ENCODE assay signal across 16 cellular contexts in genomic region chr7:110592557-110592956, GRCh38.
DNase-seq lines count a peak whose midpoint lies in the region; ATAC-seq, FAIRE-seq and TF ChIP-seq lines count a peak whose summit lies in the region.
"Had no signal": no experiment of that assay in that cellular context is flagged by ENCODE, and none has a peak within 500 bp of the region (broad histone marks: within the 10 kb centered on the region; RNA-seq: fewer than 3 reads in every experiment).

No MANE protein-coding gene starts in this region.

- no peaks in the 10 kb centered on the region for H3K36me3 Mint-ChIP-seq in stimulated activated naive B cell treated with anti-CD40 and anti-IgM and Interleukin-4, amounts not matched to agents 10 μg/mL and 1 μg/mL and 100 μg/mL, for 72 hours
- H3K36me3 Mint-ChIP-seq: CD14-positive monocyte; CD4-positive, alpha-beta memory T cell had no signal

- H3K9ac ChIP-seq in adipocyte (ENCODE audit: low read length): no peak overlapping the region
- H3K9ac ChIP-seq: BLaER1 had no signal

- no peak overlapping the region for H3K4me3 Mint-ChIP-seq in stimulated activated naive B cell treated with anti-CD40 and anti-IgM and Interleukin-4, amounts not matched to agents 10 μg/mL and 1 μg/mL and 100 μg/mL, for 72 hours
- H3K4me3 Mint-ChIP-seq: CD14-positive monocyte; CD4-positive, alpha-beta memory T cell; H9 had no signal

- TF ChIP-seq CTCF in D721Med (IDR thresholded peaks at IDR 0.05; ENCODE audit: insufficient read depth, missing control alignments): no peak
- TF ChIP-seq CTCF in GM13977 (IDR thresholded peaks at IDR 0.05; ENCODE audit: extremely low read depth, insufficient read depth, missing control alignments): no peak

- in situ Hi-C loops in GM13977 (cut with MboI; ENCODE audit: low pct_unique_long_range_greater_than_20kb, low sequenced_read_pairs, unreplicated experiment): no loop called here

- no peaks in the 10 kb centered on the region for H3K27me3 Mint-ChIP-seq in stimulated activated naive B cell treated with anti-CD40 and anti-IgM and Interleukin-4, amounts not matched to agents 10 μg/mL and 1 μg/mL and 100 μg/mL, for 72 hours
- H3K27me3 Mint-ChIP-seq: CD4-positive, alpha-beta memory T cell had no signal

- H3K4me1 Mint-ChIP-seq in stimulated activated naive B cell treated with anti-CD40 and anti-IgM and Interleukin-4, amounts not matched to agents 10 μg/mL and 1 μg/mL and 100 μg/mL, for 72 hours: no peaks in the 10 kb centered on the region
- H3K4me1 Mint-ChIP-seq: CD14-positive monocyte had no signal

- H3K9me3 Mint-ChIP-seq in stimulated activated naive B cell treated with anti-CD40 and anti-IgM and Interleukin-4, amounts not matched to agents 10 μg/mL and 1 μg/mL and 100 μg/mL, for 72 hours: peaks cover 2 to 4% of the 10 kb centered on the region in 2 donors
- H3K9me3 Mint-ChIP-seq: H9 had no signal

- H3K36me3 ChIP-seq in adipocyte (ENCODE audit: control insufficient read depth, insufficient read depth, low read length, severe bottlenecking): no peaks in the 10 kb centered on the region
- H3K36me3 ChIP-seq: BLaER1 had no signal

- no peak overlapping the region for H3K4me3 ChIP-seq in adipocyte (ENCODE audit: low read length)
- H3K4me3 ChIP-seq: BLaER1 had no signal

- DNase-seq in D721Med (ENCODE audit: insufficient read length, low spot score) (no peak), EH (ENCODE audit: low read depth) (peak; percentile 6), adipocyte (ENCODE audit: low read depth) (peak; percentile 40), NCI-H526 treated with DMSO at 0.1 percent for 48 hours (lab: John Stamatoyannopoulos, UW) (no peak), UCSD-AML1 (lab: John Stamatoyannopoulos, UW; ENCODE audit: unreplicated experiment) (no peak), GM13977 (ENCODE audit: low spot score) (no peak)
- DNase-seq in stimulated activated naive B cell treated with anti-CD40 and anti-IgM and Interleukin-4, amounts not matched to agents 10 μg/mL and 1 μg/mL and 100 μg/mL, for 72 hours: no peak
- DNase-seq: 8988T; CD4-positive, alpha-beta memory T cell; GDM1; GOT3; H9 had no signal

- H3K9me3 ChIP-seq in adipocyte (ENCODE audit: control insufficient read depth, low read length): no peaks in the 10 kb centered on the region
- H3K9me3 ChIP-seq: BLaER1 had no signal

- H3K27ac Mint-ChIP-seq in stimulated activated naive B cell treated with anti-CD40 and anti-IgM and Interleukin-4, amounts not matched to agents 10 μg/mL and 1 μg/mL and 100 μg/mL, for 72 hours: peak overlapping the region; percentile 31
- H3K27ac Mint-ChIP-seq: CD14-positive monocyte; CD4-positive, alpha-beta memory T cell; H9 had no signal

- peak; percentile 79 for FAIRE-seq in D721Med (lab: Jason Lieb, UNC)
- FAIRE-seq: GM12892, HepG2 had no signal

- no peaks in the 10 kb centered on the region for H3K4me1 ChIP-seq in adipocyte (ENCODE audit: control insufficient read depth, insufficient read depth, low read length)
- H3K4me1 ChIP-seq: BLaER1 had no signal

- H3K27me3 ChIP-seq in adipocyte (replicated peaks; ENCODE audit: control insufficient read depth, insufficient read depth, low read length): no peaks in the 10 kb centered on the region
- H3K27me3 ChIP-seq: BLaER1 had no signal

- no peak for ATAC-seq in stimulated activated naive B cell treated with anti-CD40 and anti-IgM and Interleukin-4, amounts not matched to agents 10 μg/mL and 1 μg/mL and 100 μg/mL, for 72 hours (replicated peaks)
- ATAC-seq: HepG2 had no signal

Comparison
In these comparisons a context has a peak if more than half of its experiments do, and no peak if none do; other contexts are left out.
1. DNase-seq: peak in EH (single experiment) and adipocyte (single experiment); none in D721Med (single experiment), stimulated activated naive B cell treated with anti-CD40 and anti-IgM and Interleukin-4, amounts not matched to agents 10 μg/mL and 1 μg/mL and 100 μg/mL, for 72 hours (single experiment), NCI-H526 treated with DMSO at 0.1 percent for 48 hours (single experiment), UCSD-AML1 (single experiment) and GM13977 (single experiment).